Comparison of ENCODE assay signal across 1 cellular context in the genomic region with DNA sequence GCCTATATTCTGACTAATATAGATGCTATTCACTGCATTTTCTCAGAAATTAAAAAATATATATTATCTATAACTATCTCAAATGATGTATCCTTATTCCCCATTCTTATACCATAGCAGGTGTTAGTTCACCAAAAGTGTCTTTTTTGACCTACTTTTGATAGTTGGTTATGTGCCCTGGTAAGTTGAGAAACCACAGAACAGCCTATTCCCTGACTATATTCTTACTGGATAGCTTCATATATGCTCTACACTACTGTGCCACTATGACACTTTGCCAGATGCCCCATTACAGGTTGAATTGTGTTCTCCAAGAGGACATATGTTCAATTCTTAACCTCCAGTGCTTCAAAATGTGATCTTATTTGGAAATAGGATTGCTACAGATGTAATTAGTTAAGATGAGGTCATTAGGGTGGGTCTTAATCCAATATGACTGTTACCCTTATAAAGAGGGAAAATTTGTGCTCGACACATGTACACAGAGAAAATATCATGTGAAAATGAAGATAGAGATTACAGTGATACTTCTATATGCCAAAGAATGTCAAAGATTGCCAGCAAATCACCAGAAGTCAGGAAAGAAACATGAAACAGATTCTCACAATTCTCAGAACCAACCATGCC.
TF ChIP-seq lines count a peak whose summit lies in the region.

No MANE protein-coding gene starts in this region.

TF ChIP-seq in H1, 55 proteins besides CTCF, POLR2A, EP300 and RAD21:
- TF ChIP-seq KDM4A (IDR thresholded peaks at IDR 0.05; ENCODE audit: low read depth, low read length, severe bottlenecking) (no peak), ZNF274 (IDR thresholded peaks at IDR 0.05; ENCODE audit: borderline replicate concordance, extremely low read depth, low read length) (no peak), SIRT6 (IDR thresholded peaks at IDR 0.05; ENCODE audit: low read length) (no peak), TCF12 (IDR thresholded peaks at IDR 0.05; ENCODE audit: low read depth, low read length) (no peak), SUZ12 (IDR thresholded peaks at IDR 0.05; ENCODE audit: low read length) (no peak), TBP (IDR thresholded peaks at IDR 0.05; ENCODE audit: low read depth, low read length) (no peak), TAF1 (IDR thresholded peaks at IDR 0.05; ENCODE audit: low read depth, low read length) (no peak), JUND (IDR thresholded peaks at IDR 0.05; ENCODE audit: low read length) (no peak)
